Comparison of ENCODE assay signal across 8 cellular contexts in the genomic region with DNA sequence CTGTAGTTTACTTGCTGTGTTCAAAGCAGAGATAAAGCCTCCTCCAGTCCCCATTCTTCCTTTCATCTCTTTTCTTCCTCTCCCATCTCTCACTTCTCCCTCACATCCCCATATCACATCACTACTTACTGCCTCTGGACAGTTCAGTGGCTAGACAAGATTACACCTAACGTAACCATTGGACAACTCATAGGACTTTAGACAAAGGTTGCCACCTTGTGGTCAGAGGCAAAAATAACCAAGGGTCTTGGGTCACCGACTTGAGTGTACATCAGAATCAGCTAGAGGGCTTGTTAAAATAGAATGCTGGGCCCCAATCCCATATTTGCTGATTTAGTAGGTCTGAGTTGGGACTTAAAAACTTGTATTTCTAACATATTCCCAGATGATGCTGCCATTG.
DNase-seq lines count a peak whose midpoint lies in the region; ATAC-seq and TF ChIP-seq lines count a peak whose summit lies in the region.

No MANE protein-coding gene starts in this region.

- H3K4me3 Mint-ChIP-seq in WTC11 (no peak overlapping the region), progenitor cell of endocrine pancreas (ENCODE audit: low read depth) (no peak overlapping the region)

- POLR2A ChIA-PET in WTC11 (lab: Charles Lee), result interaction anchor here (0.5 kb wide), 1 partner anchor 1224 kb away, joined by 5 read pairs; no protein-coding TSS in a partner anchor

- H3K9me3 Mint-ChIP-seq in WTC11 (peaks cover 13% of the 10 kb centered on the region), progenitor cell of endocrine pancreas (ENCODE audit: low read depth) (peaks cover 17% of the 10 kb centered on the region)

- H3K27me3 Mint-ChIP-seq in WTC11 (ENCODE audit: low read depth) (peaks cover 87% of the 10 kb centered on the region), progenitor cell of endocrine pancreas (no peaks in the 10 kb centered on the region)

- peak; percentile 49 for ATAC-seq in GM21576 (IDR thresholded peaks at IDR 0.05; ENCODE audit: unreplicated experiment)
- peak; percentile 69 for ATAC-seq in WTC11
- no peak for ATAC-seq in HG03565 (IDR thresholded peaks at IDR 0.05; ENCODE audit: unreplicated experiment)

- DNase-seq in NCI-H510A treated with DMSO at 0.1 percent for 48 hours (lab: John Stamatoyannopoulos, UW) (peak; percentile 13), NCI-H510A (lab: John Stamatoyannopoulos, UW) (no peak), NCI-H1436 treated with DMSO at 0.1 percent for 48 hours (lab: John Stamatoyannopoulos, UW) (peak; percentile 16), WTC11 (ENCODE audit: low spot score) (peak; percentile 31), fibroblast of the conjunctiva (ENCODE audit: low read depth) (peak; percentile 46), progenitor cell of endocrine pancreas (ENCODE audit: low spot score, unreplicated experiment) (no peak)

- CTCF ChIA-PET in WTC11 (lab: Charles Lee), result interaction anchor here (0.6 to 1.5 kb wide), 12 partner anchors 10 to 658 kb away, joined by 3 to 7 read pairs (median 4); a partner anchor contains a TSS

- H3K36me3 Mint-ChIP-seq in WTC11 (peaks cover 13% of the 10 kb centered on the region), progenitor cell of endocrine pancreas (ENCODE audit: insufficient read depth) (no peaks in the 10 kb centered on the region)

- H3K4me1 Mint-ChIP-seq in WTC11, result peaks cover 3% of the 10 kb centered on the region; the same call in 1 of the 2 replicates
- no peaks in the 10 kb centered on the region for H3K4me1 Mint-ChIP-seq in progenitor cell of endocrine pancreas (ENCODE audit: low read depth)

- H3K27ac Mint-ChIP-seq in WTC11 (no peak overlapping the region), progenitor cell of endocrine pancreas (no peak overlapping the region)

- TF ChIP-seq CTCF in WTC11 (IDR thresholded peaks at IDR 0.05) (peak; percentile 32; the same call in 1 of the 2 replicates), progenitor cell of endocrine pancreas (IDR thresholded peaks at IDR 0.05; ENCODE audit: unreplicated experiment) (peak; percentile 61)

TF ChIP-seq in WTC11, 78 proteins besides CTCF, POLR2A, EP300 and RAD21:
- TF ChIP-seq, protein P1, sequence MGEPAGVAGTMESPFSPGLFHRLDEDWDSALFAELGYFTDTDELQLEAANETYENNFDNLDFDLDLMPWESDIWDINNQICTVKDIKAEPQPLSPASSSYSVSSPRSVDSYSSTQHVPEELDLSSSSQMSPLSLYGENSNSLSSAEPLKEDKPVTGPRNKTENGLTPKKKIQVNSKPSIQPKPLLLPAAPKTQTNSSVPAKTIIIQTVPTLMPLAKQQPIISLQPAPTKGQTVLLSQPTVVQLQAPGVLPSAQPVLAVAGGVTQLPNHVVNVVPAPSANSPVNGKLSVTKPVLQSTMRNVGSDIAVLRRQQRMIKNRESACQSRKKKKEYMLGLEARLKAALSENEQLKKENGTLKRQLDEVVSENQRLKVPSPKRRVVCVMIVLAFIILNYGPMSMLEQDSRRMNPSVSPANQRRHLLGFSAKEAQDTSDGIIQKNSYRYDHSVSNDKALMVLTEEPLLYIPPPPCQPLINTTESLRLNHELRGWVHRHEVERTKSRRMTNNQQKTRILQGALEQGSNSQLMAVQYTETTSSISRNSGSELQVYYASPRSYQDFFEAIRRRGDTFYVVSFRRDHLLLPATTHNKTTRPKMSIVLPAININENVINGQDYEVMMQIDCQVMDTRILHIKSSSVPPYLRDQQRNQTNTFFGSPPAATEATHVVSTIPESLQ (CRISPR knock-in tag; IDR thresholded peaks at IDR 0.05), result no peak
- TF ChIP-seq, protein P2, sequence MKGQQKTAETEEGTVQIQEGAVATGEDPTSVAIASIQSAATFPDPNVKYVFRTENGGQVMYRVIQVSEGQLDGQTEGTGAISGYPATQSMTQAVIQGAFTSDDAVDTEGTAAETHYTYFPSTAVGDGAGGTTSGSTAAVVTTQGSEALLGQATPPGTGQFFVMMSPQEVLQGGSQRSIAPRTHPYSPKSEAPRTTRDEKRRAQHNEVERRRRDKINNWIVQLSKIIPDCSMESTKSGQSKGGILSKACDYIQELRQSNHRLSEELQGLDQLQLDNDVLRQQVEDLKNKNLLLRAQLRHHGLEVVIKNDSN (CRISPR knock-in tag; IDR thresholded peaks at IDR 0.05), result no peak
- no peak for TF ChIP-seq GRHL2 (CRISPR knock-in tag; IDR thresholded peaks at IDR 0.05; ENCODE audit: insufficient replicate concordance, severe bottlenecking)

Comparison
In these comparisons a context has a peak if more than half of its experiments do, and no peak if none do; other contexts are left out.
1. DNase-seq: peak in NCI-H510A treated with DMSO at 0.1 percent for 48 hours (single experiment), NCI-H1436 treated with DMSO at 0.1 percent for 48 hours (single experiment), WTC11 (single experiment) and fibroblast of the conjunctiva (single experiment); none in NCI-H510A (single experiment) and progenitor cell of endocrine pancreas (single experiment).